In genomic region chr15:74837482-74837881, GRCh38 we compare ENCODE assay signal across 1 cellular context.
TF ChIP-seq lines count a peak whose summit lies in the region.

No MANE protein-coding gene starts in this region.

TF ChIP-seq in WTC11, 78 proteins besides CTCF, POLR2A, EP300 and RAD21 (continued from another document):
- TF ChIP-seq ATF3 (CRISPR knock-in tag; conservative IDR thresholded peaks at IDR 0.05) = no peak
- TF ChIP-seq PREB (CRISPR knock-in tag; IDR thresholded peaks at IDR 0.05; ENCODE audit: borderline replicate concordance) = no peak
- TF ChIP-seq ZNF121 (CRISPR knock-in tag; IDR thresholded peaks at IDR 0.05) = no peak
- no peak for TF ChIP-seq JAZF1 (CRISPR knock-in tag; IDR thresholded peaks at IDR 0.05)
- no peak for TF ChIP-seq HMGA2 (CRISPR knock-in tag; IDR thresholded peaks at IDR 0.05)
- no peak for TF ChIP-seq FOXP4 (CRISPR knock-in tag; IDR thresholded peaks at IDR 0.05)
- TF ChIP-seq ZNF671 (CRISPR knock-in tag; IDR thresholded peaks at IDR 0.05) = no peak
- no peak for TF ChIP-seq ZNF396 (CRISPR knock-in tag; IDR thresholded peaks at IDR 0.05; ENCODE audit: borderline replicate concordance)
- no peak for TF ChIP-seq TEAD4 (CRISPR knock-in tag; IDR thresholded peaks at IDR 0.05)
- no peak for TF ChIP-seq GABPB1 (CRISPR knock-in tag; IDR thresholded peaks at IDR 0.05)
- no peak for TF ChIP-seq TEAD1 (CRISPR knock-in tag; IDR thresholded peaks at IDR 0.05)
- no peak for TF ChIP-seq NR2C2 (CRISPR knock-in tag; IDR thresholded peaks at IDR 0.05)
- TF ChIP-seq SOX15 (CRISPR knock-in tag; IDR thresholded peaks at IDR 0.05) = no peak
- TF ChIP-seq ZNF219 (CRISPR knock-in tag; IDR thresholded peaks at IDR 0.05; ENCODE audit: borderline replicate concordance) = no peak
- no peak for TF ChIP-seq TCF7 (CRISPR knock-in tag; IDR thresholded peaks at IDR 0.05; ENCODE audit: low read depth)
- no peak for TF ChIP-seq NFATC4 (CRISPR knock-in tag; IDR thresholded peaks at IDR 0.05)
